In the genomic region with DNA sequence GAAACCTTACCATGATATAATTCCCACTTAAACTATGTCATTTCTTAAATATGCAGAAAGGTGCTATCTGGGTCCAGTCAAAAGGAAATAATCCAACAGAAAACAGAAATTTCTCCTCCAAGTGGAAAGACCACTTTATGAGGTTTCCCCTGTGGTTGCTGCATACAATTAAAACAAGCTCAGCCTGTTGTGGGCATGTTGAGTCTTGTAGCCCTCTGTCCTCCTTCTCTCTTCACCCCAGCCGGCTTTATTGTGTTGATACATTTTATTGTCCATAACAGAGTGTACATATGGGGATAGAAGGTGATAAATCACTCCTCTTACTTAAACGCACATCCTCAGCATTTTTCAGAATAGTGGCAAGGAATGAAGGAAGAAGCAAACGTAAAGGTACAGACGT, we compare ENCODE assay signal across 1 cellular context.
TF ChIP-seq lines count a peak whose summit lies in the region.

No MANE protein-coding gene starts in this region.

TF ChIP-seq in SK-N-SH, 30 proteins besides CTCF, POLR2A, EP300 and RAD21 (continued from another document):
- TF ChIP-seq, protein P1, sequence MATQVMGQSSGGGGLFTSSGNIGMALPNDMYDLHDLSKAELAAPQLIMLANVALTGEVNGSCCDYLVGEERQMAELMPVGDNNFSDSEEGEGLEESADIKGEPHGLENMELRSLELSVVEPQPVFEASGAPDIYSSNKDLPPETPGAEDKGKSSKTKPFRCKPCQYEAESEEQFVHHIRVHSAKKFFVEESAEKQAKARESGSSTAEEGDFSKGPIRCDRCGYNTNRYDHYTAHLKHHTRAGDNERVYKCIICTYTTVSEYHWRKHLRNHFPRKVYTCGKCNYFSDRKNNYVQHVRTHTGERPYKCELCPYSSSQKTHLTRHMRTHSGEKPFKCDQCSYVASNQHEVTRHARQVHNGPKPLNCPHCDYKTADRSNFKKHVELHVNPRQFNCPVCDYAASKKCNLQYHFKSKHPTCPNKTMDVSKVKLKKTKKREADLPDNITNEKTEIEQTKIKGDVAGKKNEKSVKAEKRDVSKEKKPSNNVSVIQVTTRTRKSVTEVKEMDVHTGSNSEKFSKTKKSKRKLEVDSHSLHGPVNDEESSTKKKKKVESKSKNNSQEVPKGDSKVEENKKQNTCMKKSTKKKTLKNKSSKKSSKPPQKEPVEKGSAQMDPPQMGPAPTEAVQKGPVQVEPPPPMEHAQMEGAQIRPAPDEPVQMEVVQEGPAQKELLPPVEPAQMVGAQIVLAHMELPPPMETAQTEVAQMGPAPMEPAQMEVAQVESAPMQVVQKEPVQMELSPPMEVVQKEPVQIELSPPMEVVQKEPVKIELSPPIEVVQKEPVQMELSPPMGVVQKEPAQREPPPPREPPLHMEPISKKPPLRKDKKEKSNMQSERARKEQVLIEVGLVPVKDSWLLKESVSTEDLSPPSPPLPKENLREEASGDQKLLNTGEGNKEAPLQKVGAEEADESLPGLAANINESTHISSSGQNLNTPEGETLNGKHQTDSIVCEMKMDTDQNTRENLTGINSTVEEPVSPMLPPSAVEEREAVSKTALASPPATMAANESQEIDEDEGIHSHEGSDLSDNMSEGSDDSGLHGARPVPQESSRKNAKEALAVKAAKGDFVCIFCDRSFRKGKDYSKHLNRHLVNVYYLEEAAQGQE (IDR thresholded peaks at IDR 0.05; ENCODE audit: low read depth, low read length), result no peak
- TF ChIP-seq GABPA (IDR thresholded peaks at IDR 0.05; ENCODE audit: low read depth) (no peak), RCOR1 (IDR thresholded peaks at IDR 0.05; ENCODE audit: low read length) (no peak), GATA2 (CRISPR knock-in tag; IDR thresholded peaks at IDR 0.05) (no peak), FOSL2 (IDR thresholded peaks at IDR 0.05; ENCODE audit: borderline replicate concordance, low read depth) (no peak), RXRA (IDR thresholded peaks at IDR 0.05; ENCODE audit: borderline replicate concordance, low read depth) (no peak), SMC3 (IDR thresholded peaks at IDR 0.05; ENCODE audit: low read depth, low read length) (no peak), NRF1 (IDR thresholded peaks at IDR 0.05; ENCODE audit: low read depth, low read length) (no peak), TAF1 (IDR thresholded peaks at IDR 0.05; ENCODE audit: borderline replicate concordance, low read depth, low read length) (no peak)
- TF ChIP-seq, protein P2, sequence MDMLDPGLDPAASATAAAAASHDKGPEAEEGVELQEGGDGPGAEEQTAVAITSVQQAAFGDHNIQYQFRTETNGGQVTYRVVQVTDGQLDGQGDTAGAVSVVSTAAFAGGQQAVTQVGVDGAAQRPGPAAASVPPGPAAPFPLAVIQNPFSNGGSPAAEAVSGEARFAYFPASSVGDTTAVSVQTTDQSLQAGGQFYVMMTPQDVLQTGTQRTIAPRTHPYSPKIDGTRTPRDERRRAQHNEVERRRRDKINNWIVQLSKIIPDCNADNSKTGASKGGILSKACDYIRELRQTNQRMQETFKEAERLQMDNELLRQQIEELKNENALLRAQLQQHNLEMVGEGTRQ (IDR thresholded peaks at IDR 0.05; ENCODE audit: borderline replicate concordance, low read depth, low read length), result no peak
TF ChIP-seq in SK-N-SH: peak in this region for 0.
